Comparison of ENCODE assay signal across 34 cellular contexts in the genomic region with DNA sequence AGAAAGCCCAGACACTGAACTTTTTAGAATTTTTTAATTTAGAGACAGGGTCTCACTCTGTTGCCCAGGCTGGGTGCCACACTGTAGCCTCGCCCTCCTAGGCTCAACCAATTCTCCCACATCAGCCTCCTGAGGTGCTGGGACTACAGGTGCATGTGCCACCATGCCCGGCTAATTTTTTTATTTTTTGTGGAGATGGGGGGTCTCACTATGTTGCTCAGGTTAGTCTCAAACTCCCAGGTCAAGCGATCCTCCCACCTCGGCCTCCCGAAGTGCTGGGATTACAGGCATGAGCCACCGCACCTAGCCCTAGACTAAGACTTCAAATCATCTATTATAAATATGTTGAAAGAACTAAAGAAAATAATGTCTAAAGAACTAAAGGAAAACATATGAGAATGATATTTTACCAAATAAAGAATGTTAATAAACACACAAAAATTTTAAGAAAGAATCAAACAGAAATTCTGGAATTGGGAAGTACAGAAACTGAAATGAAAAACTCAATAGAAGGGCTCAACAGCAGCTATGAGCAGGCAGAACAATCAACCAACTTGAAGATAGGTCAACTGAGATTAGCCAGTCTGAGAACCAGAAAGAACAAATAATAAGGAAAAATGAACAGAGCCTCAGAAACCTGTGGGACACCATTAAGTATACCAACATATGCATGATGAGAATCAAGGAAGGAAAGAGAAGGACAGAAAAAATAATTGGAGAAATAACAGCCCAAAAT.
"Had no signal": no experiment of that assay in that cellular context is flagged by ENCODE, and none has a peak within 500 bp of the region (broad histone marks: within the 10 kb centered on the region; RNA-seq: fewer than 3 reads in every experiment).

No MANE protein-coding gene starts in this region.

- H3K36me3 ChIP-seq: adrenal gland, cardiac muscle cell, colonic mucosa had no signal

- H3K9me3 Mint-ChIP-seq: activated naive CD4-positive, alpha-beta T cell treated with anti-CD3 and anti-CD28 coated beads, Interleukin-2, amount 50 U/mL, for 24 hours; activated T-helper 17 cell treated with anti-CD3 and anti-CD28 coated beads, Interleukin-2, amount 50 U/mL, for 72 hours had no signal

- DNase-seq: activated CD4-positive, alpha-beta memory T cell treated with anti-CD3 and anti-CD28 coated beads, Interleukin-2, amount 10 ng/mL, durations not matched to agents 7 days and 5 days; activated CD4-positive, alpha-beta T cell treated with anti-CD3 and anti-CD28 coated beads for 36 hours; activated CD4-positive, alpha-beta T cell treated with anti-CD3 and anti-CD28 coated beads, Interleukin-2, amount 10 ng/mL, durations not matched to agents 7 days and 5 days; activated CD4-positive, alpha-beta T cell treated with anti-CD3 and anti-CD28 coated beads, Interleukin-2, amount 50 U/mL, for 4 hours; activated CD4-positive, CD25-positive, alpha-beta regulatory T cell; activated CD4-positive, CD25-positive, alpha-beta regulatory T cell treated with anti-CD3 and anti-CD28 coated beads, Interleukin-2, amount 50 U/mL, for 72 hours; activated CD8-positive, alpha-beta memory T cell treated with anti-CD3 and anti-CD28 coated beads, Interleukin-2, amount 50 U/mL, for 48 hours; activated effector memory CD4-positive, alpha-beta T cell treated with Interleukin-2 at 50 U/mL for 16 hours; activated gamma-delta T cell treated with Interleukin-2 at 50 U/mL for 16 hours; activated naive CD4-positive, alpha-beta T cell treated with anti-CD3 and anti-CD28 coated beads for 36 hours; activated naive CD8-positive, alpha-beta T cell treated with anti-CD3 and anti-CD28 coated beads for 36 hours; activated naive CD8-positive, alpha-beta T cell treated with anti-CD3 and anti-CD28 coated beads, Interleukin-2, amount 50 U/mL, for 24 hours; activated T-cell treated with anti-CD3 and anti-CD28 coated beads, Interleukin-2, amount 50 U/mL, for 4 hours; adrenal gland; amygdala; aorta; body of pancreas; central memory CD4-positive, alpha-beta T cell; cerebellar nuclear complex; colonic mucosa; effector CD8-positive, alpha-beta T cell; esophagus squamous epithelium; foreskin melanocyte; heart right ventricle; SW 1271; T-cell; T-helper 17 cell; T1000; WERI-Rb-1 had no signal

- H3K4me3 Mint-ChIP-seq: activated CD4-positive, alpha-beta memory T cell treated with anti-CD3 and anti-CD28 coated beads, Interleukin-2, amount 10 ng/mL, durations not matched to agents 7 days and 5 days; activated CD4-positive, alpha-beta T cell treated with anti-CD3 and anti-CD28 coated beads for 36 hours; activated CD4-positive, alpha-beta T cell treated with anti-CD3 and anti-CD28 coated beads, Interleukin-2, amount 10 ng/mL, durations not matched to agents 7 days and 5 days; activated naive CD4-positive, alpha-beta T cell treated with anti-CD3 and anti-CD28 coated beads for 36 hours; activated naive CD4-positive, alpha-beta T cell treated with anti-CD3 and anti-CD28 coated beads, Interleukin-2, amount 50 U/mL, for 24 hours; activated naive CD8-positive, alpha-beta T cell treated with anti-CD3 and anti-CD28 coated beads for 36 hours; activated naive CD8-positive, alpha-beta T cell treated with anti-CD3 and anti-CD28 coated beads, Interleukin-2, amount 50 U/mL, for 24 hours; activated T-cell treated with anti-CD3 and anti-CD28 coated beads, Interleukin-2, amount 50 U/mL, for 4 hours; activated T-helper 17 cell treated with anti-CD3 and anti-CD28 coated beads, Interleukin-2, amount 50 U/mL, for 72 hours; T-cell; T-helper 17 cell; T-helper 2 cell treated with Interferon-gamma antibody and Interleukin-4, amounts not matched to agents 5 μg/mL and 100 μg/mL, for 36 hours had no signal

- H3K27me3 Mint-ChIP-seq: activated CD4-positive, alpha-beta memory T cell treated with anti-CD3 and anti-CD28 coated beads, Interleukin-2, amount 10 ng/mL, durations not matched to agents 7 days and 5 days; activated CD4-positive, alpha-beta T cell treated with anti-CD3 and anti-CD28 coated beads for 36 hours; activated CD4-positive, alpha-beta T cell treated with anti-CD3 and anti-CD28 coated beads, Interleukin-2, amount 10 ng/mL, durations not matched to agents 7 days and 5 days; activated naive CD4-positive, alpha-beta T cell treated with anti-CD3 and anti-CD28 coated beads, Interleukin-2, amount 50 U/mL, for 24 hours; activated naive CD8-positive, alpha-beta T cell treated with anti-CD3 and anti-CD28 coated beads for 36 hours; activated naive CD8-positive, alpha-beta T cell treated with anti-CD3 and anti-CD28 coated beads, Interleukin-2, amount 50 U/mL, for 24 hours; activated T-helper 17 cell treated with anti-CD3 and anti-CD28 coated beads, Interleukin-2, amount 50 U/mL, for 72 hours; T-cell; T-helper 17 cell had no signal

- H3K27ac ChIP-seq: adrenal gland, body of pancreas, cardiac muscle cell, colonic mucosa, esophagus squamous epithelium, gastroesophageal sphincter, heart right ventricle, WERI-Rb-1 had no signal

- H3K9me3 ChIP-seq: body of pancreas, colonic mucosa had no signal

- H3K4me3 ChIP-seq: adrenal gland, body of pancreas, cardiac muscle cell, colonic mucosa, esophagus squamous epithelium, gastroesophageal sphincter, heart right ventricle had no signal

- H3K27me3 ChIP-seq: adrenal gland, body of pancreas, cardiac muscle cell, colonic mucosa, esophagus squamous epithelium, gastroesophageal sphincter, heart right ventricle had no signal

- H3K27ac Mint-ChIP-seq: activated CD4-positive, alpha-beta memory T cell treated with anti-CD3 and anti-CD28 coated beads, Interleukin-2, amount 10 ng/mL, durations not matched to agents 7 days and 5 days; activated CD4-positive, alpha-beta T cell treated with anti-CD3 and anti-CD28 coated beads for 36 hours; activated CD4-positive, alpha-beta T cell treated with anti-CD3 and anti-CD28 coated beads, Interleukin-2, amount 10 ng/mL, durations not matched to agents 7 days and 5 days; activated naive CD4-positive, alpha-beta T cell treated with anti-CD3 and anti-CD28 coated beads for 36 hours; activated naive CD4-positive, alpha-beta T cell treated with anti-CD3 and anti-CD28 coated beads, Interleukin-2, amount 50 U/mL, for 24 hours; activated naive CD8-positive, alpha-beta T cell treated with anti-CD3 and anti-CD28 coated beads for 36 hours; activated naive CD8-positive, alpha-beta T cell treated with anti-CD3 and anti-CD28 coated beads, Interleukin-2, amount 50 U/mL, for 24 hours; activated T-helper 17 cell treated with anti-CD3 and anti-CD28 coated beads, Interleukin-2, amount 50 U/mL, for 72 hours; T-cell; T-helper 17 cell; T-helper 2 cell treated with Interferon-gamma antibody and Interleukin-4, amounts not matched to agents 5 μg/mL and 100 μg/mL, for 36 hours had no signal

- H3K4me1 ChIP-seq: colonic mucosa had no signal
